Comparison of ENCODE assay signal across 8 cellular contexts in the genomic region with DNA sequence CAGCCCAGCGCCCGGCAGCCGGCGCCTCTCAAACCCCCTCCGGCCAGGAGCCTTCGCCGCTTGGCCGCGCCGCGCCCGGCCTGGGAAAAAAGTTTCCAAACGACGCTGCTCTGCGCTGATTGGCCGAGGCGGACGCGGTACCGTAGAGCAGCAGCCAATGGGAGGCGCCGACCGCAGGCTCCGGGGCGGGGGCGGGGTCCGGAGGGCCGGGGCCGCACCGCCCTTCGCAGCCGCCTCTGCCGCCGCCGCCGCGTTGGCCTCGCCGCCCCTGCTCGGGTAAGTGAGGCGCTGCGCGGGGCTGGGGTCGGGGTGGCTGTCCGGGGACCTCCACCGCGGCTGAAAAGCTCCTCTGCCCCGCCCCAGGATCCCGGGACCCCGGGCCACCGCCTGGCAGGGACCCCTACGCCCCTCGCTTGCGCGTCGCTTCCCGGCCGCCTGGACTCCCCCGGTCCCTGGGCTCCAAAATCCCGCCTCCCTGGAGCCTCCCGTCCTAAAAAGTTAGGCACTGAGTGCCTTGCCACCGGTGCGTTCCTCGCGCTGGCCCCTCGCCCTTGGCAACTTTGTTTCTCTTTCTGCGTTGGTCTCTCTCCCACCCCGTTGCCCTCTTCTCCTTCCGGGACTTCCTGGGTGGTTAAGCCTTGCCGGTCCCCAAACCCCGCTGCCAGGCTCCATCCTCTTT. TPM values are rescaled to one million over a fixed set of nuclear protein-coding genes. Genes with fewer than 3 reads are reported as not detected.
DNase-seq lines count a peak whose midpoint lies in the region; ATAC-seq and TF ChIP-seq lines count a peak whose summit lies in the region.

A gene with protein sequence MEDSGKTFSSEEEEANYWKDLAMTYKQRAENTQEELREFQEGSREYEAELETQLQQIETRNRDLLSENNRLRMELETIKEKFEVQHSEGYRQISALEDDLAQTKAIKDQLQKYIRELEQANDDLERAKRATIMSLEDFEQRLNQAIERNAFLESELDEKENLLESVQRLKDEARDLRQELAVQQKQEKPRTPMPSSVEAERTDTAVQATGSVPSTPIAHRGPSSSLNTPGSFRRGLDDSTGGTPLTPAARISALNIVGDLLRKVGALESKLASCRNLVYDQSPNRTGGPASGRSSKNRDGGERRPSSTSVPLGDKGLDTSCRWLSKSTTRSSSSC (plus strand): TSS at position 227 of the 679 bp plus-strand sequence. CDS start 14,534 bp downstream, outside the sequence.

- CTCF ChIA-PET in activated CD4-positive, alpha-beta T cell treated with anti-CD3 and anti-CD28 coated beads for 36 hours (lab: Charles Lee), result interaction anchor here (1.0 kb wide), 1 partner anchor 12 kb away, joined by 4 read pairs; no protein-coding TSS in a partner anchor

- TF ChIP-seq CTCF in AG10803 (conservative IDR thresholded peaks at IDR 0.05; ENCODE audit: low read length) (no peak), choroid plexus epithelial cell (conservative IDR thresholded peaks at IDR 0.05; ENCODE audit: low read depth, low read length) (no peak)

- peak; percentile 83 for ATAC-seq in HG03159 (IDR thresholded peaks at IDR 0.05; ENCODE audit: unreplicated experiment)
- ATAC-seq in activated CD4-positive, alpha-beta T cell treated with anti-CD3 and anti-CD28 coated beads for 36 hours, result peak; percentile 92

- no peaks in the 10 kb centered on the region for H3K27me3 Mint-ChIP-seq in activated CD4-positive, alpha-beta T cell treated with anti-CD3 and anti-CD28 coated beads for 36 hours

- H3K36me3 Mint-ChIP-seq in activated CD4-positive, alpha-beta T cell treated with anti-CD3 and anti-CD28 coated beads for 36 hours (ENCODE audit: low read depth), result peaks cover 17% of the 10 kb centered on the region

- peaks cover 29% of the 10 kb centered on the region for H3K4me1 Mint-ChIP-seq in activated CD4-positive, alpha-beta T cell treated with anti-CD3 and anti-CD28 coated beads for 36 hours

- no peaks in the 10 kb centered on the region for H3K9me3 Mint-ChIP-seq in activated CD4-positive, alpha-beta T cell treated with anti-CD3 and anti-CD28 coated beads for 36 hours (ENCODE audit: low read depth)

- H3K4me3 Mint-ChIP-seq in activated CD4-positive, alpha-beta T cell treated with anti-CD3 and anti-CD28 coated beads for 36 hours, result peak within 1 kb of the TSS; percentile 100

- POLR2A ChIA-PET in activated CD4-positive, alpha-beta T cell treated with anti-CD3 and anti-CD28 coated beads for 36 hours (lab: Charles Lee), result no interaction called here

- DNase-seq in AG10803 (ENCODE audit: low read depth), result peak; percentile 83
- DNase-seq in NCI-H510A (lab: John Stamatoyannopoulos, UW), result peak; percentile 98
- peak; percentile 94 for DNase-seq in activated CD4-positive, alpha-beta T cell treated with anti-CD3 and anti-CD28 coated beads for 36 hours
- peak; percentile 88 for DNase-seq in choroid plexus epithelial cell (ENCODE audit: low read depth)
- peak; percentile 90 for DNase-seq in kidney tubule cell (ENCODE audit: low spot score)
- peak; percentile 69 to 86 for DNase-seq in stimulated activated CD4-positive, alpha-beta T cell treated with anti-CD3 and anti-CD28 coated beads, Interleukin-15, amount 100 ng/mL, for 48 hours (ENCODE audit: low read depth in 2 of 2)

- H3K4me3 ChIP-seq in AG10803 (ENCODE audit: low read length), result peak within 1 kb of the TSS; percentile 91
- H3K4me3 ChIP-seq in choroid plexus epithelial cell (ENCODE audit: low read depth, low read length), result peak within 1 kb of the TSS; percentile 88

- intact Hi-C loops in activated CD4-positive, alpha-beta T cell treated with anti-CD3 and anti-CD28 coated beads for 36 hours (cut with DNase I, micrococcal nuclease), result loop anchor here in 1 of 2 experiments (1.0 to 2.0 kb wide), 4 partner anchors 22 to 238 kb away; a partner anchor contains a TSS

- peak; percentile 86 for TF ChIP-seq POLR2A in GM18951 (IDR thresholded peaks at IDR 0.05; ENCODE audit: extremely low read depth, insufficient read depth, insufficient read length)

- in situ Hi-C loops in GM18951 (cut with MboI; ENCODE audit: low sequenced_read_pairs, unreplicated experiment), result no loop called here

- H3K27ac Mint-ChIP-seq in activated CD4-positive, alpha-beta T cell treated with anti-CD3 and anti-CD28 coated beads for 36 hours, result peak within 1 kb of the TSS; percentile 99

RNA-seq across cellular contexts. Expression of the gene that starts here (rescaled TPM):
- total RNA-seq in activated CD4-positive, alpha-beta T cell treated with anti-CD3 and anti-CD28 coated beads for 36 hours, result 100 to 1,000 TPM; 107 to 117 TPM

Comparison
In these comparisons a context has a peak if more than half of its experiments do, and no peak if none do; other contexts are left out.
1. Peak in every context shown above with its lines: DNase-seq, ATAC-seq and H3K4me3 ChIP-seq.